In the genomic region with DNA sequence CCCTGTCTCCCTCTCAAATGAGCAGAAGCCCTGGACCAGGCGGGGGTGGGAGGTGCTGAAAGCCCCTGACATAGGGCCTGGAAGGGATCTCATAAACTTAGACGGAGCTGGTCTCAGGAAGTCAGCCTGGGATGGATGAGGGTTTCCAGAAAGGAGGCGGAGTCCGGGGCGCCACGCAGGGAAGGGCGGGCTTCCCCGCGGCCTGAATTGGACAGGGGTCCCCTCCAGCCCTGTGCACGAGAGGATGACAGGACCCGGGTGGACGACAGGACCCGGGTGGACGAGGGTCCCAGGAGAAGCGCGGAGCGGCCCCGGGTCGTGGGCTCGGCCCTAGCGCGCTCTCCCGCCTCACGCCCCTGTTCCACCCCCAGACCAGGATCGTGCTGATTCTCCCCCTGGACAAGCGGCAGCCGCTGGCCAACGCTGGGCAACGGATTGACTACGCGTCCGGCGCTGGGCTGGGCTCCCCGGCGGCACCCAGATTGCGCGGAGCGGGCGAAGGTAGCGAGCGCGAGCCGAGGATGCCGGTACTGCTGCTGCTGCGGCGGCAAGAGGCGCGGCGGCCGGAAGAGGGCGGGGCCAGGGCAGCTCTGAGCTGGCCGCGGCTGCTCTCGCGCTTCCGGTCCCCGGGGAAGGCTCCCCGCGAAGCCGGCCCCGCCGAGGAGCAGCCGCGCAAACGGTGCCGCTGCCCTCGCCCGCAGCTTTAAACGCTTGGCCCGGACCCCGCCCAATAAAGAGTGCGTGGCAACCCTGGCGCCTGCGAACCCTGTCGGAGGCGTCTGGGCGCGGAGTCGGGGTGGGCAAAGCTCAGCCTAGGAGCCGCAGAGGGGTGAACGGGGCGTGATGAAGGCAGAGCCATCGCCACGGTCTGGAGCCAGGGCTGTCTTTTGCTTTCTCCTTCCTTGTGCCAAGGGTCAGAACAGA, we compare ENCODE assay signal across 1 cellular context.
A peak's percentile ranks its signal among the peaks of the same experiment; 100 is the strongest.
TF ChIP-seq lines count a peak whose summit lies in the region.

No MANE protein-coding gene starts in this region.

TF ChIP-seq in HepG2, 621 proteins besides CTCF, POLR2A, EP300 and RAD21 (continued from another document and continues in another):
- TF ChIP-seq, protein P1, sequence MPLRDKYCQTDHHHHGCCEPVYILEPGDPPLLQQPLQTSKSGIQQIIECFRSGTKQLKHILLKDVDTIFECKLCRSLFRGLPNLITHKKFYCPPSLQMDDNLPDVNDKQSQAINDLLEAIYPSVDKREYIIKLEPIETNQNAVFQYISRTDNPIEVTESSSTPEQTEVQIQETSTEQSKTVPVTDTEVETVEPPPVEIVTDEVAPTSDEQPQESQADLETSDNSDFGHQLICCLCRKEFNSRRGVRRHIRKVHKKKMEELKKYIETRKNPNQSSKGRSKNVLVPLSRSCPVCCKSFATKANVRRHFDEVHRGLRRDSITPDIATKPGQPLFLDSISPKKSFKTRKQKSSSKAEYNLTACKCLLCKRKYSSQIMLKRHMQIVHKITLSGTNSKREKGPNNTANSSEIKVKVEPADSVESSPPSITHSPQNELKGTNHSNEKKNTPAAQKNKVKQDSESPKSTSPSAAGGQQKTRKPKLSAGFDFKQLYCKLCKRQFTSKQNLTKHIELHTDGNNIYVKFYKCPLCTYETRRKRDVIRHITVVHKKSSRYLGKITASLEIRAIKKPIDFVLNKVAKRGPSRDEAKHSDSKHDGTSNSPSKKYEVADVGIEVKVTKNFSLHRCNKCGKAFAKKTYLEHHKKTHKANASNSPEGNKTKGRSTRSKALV (CRISPR knock-in tag; IDR thresholded peaks at IDR 0.05), result 0 out of 2 replicates have a peak, but pooled peaks have one; percentile 72
- TF ChIP-seq TBX3 (IDR thresholded peaks at IDR 0.05; ENCODE audit: borderline replicate concordance), result no peak
- TF ChIP-seq ZKSCAN8 (CRISPR knock-in tag; IDR thresholded peaks at IDR 0.05; ENCODE audit: borderline replicate concordance), result peak; percentile 75; the same call in 1 of the 2 replicates
- TF ChIP-seq, protein P2, sequence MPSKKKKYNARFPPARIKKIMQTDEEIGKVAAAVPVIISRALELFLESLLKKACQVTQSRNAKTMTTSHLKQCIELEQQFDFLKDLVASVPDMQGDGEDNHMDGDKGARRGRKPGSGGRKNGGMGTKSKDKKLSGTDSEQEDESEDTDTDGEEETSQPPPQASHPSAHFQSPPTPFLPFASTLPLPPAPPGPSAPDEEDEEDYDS (CRISPR knock-in tag; IDR thresholded peaks at IDR 0.05), result peak; percentile 70
- TF ChIP-seq, protein P3, sequence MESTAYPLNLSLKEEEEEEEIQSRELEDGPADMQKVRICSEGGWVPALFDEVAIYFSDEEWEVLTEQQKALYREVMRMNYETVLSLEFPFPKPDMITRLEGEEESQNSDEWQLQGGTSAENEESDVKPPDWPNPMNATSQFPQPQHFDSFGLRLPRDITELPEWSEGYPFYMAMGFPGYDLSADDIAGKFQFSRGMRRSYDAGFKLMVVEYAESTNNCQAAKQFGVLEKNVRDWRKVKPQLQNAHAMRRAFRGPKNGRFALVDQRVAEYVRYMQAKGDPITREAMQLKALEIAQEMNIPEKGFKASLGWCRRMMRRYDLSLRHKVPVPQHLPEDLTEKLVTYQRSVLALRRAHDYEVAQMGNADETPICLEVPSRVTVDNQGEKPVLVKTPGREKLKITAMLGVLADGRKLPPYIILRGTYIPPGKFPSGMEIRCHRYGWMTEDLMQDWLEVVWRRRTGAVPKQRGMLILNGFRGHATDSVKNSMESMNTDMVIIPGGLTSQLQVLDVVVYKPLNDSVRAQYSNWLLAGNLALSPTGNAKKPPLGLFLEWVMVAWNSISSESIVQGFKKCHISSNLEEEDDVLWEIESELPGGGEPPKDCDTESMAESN (CRISPR knock-in tag; conservative IDR thresholded peaks at IDR 0.05), result peak; percentile 91
- TF ChIP-seq HHEX (CRISPR knock-in tag; IDR thresholded peaks at IDR 0.05), result no peak
- no peak for TF ChIP-seq PAWR (CRISPR knock-in tag; IDR thresholded peaks at IDR 0.05; ENCODE audit: borderline replicate concordance)
- peak; percentile 100 for TF ChIP-seq AGO2 (optimal IDR thresholded peaks at IDR 0.05; ENCODE audit: low read depth, low read length)
- no peak; the same call in 1 of the 2 replicates for TF ChIP-seq SOX5 (CRISPR knock-in tag; IDR thresholded peaks at IDR 0.05; ENCODE audit: borderline replicate concordance)
- TF ChIP-seq KDM3A (CRISPR knock-in tag; IDR thresholded peaks at IDR 0.05; ENCODE audit: low read depth), result peak; percentile 59; the same call in 1 of the 2 replicates
- TF ChIP-seq ATAD3A (CRISPR knock-in tag; IDR thresholded peaks at IDR 0.05), result no peak
- TF ChIP-seq CEBPB (IDR thresholded peaks at IDR 0.05; ENCODE audit: borderline replicate concordance, low read depth, low read length), result no peak
- TF ChIP-seq TGIF2 (CRISPR knock-in tag; IDR thresholded peaks at IDR 0.05), result peak; percentile 67; the same call in 1 of the 2 replicates
- TF ChIP-seq ZNF207 (IDR thresholded peaks at IDR 0.05; ENCODE audit: borderline replicate concordance), result 0 out of 2 replicates have a peak, but pooled peaks have one; percentile 26
- TF ChIP-seq, protein P4, sequence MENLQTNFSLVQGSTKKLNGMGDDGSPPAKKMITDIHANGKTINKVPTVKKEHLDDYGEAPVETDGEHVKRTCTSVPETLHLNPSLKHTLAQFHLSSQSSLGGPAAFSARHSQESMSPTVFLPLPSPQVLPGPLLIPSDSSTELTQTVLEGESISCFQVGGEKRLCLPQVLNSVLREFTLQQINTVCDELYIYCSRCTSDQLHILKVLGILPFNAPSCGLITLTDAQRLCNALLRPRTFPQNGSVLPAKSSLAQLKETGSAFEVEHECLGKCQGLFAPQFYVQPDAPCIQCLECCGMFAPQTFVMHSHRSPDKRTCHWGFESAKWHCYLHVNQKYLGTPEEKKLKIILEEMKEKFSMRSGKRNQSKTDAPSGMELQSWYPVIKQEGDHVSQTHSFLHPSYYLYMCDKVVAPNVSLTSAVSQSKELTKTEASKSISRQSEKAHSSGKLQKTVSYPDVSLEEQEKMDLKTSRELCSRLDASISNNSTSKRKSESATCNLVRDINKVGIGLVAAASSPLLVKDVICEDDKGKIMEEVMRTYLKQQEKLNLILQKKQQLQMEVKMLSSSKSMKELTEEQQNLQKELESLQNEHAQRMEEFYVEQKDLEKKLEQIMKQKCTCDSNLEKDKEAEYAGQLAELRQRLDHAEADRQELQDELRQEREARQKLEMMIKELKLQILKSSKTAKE (CRISPR knock-in tag; IDR thresholded peaks at IDR 0.05; ENCODE audit: borderline replicate concordance), result peak; percentile 42; the same call in 1 of the 2 replicates
- TF ChIP-seq ZFP36 (IDR thresholded peaks at IDR 0.05; ENCODE audit: borderline replicate concordance, low read depth, low read length, partially characterized antibody), result no peak
- peak; percentile 97 for TF ChIP-seq ZNF788 (CRISPR knock-in tag; IDR thresholded peaks at IDR 0.05; ENCODE audit: borderline replicate concordance)
- TF ChIP-seq ZNF607 (CRISPR knock-in tag; IDR thresholded peaks at IDR 0.05; ENCODE audit: borderline replicate concordance), result peak; percentile 41; the same call in 1 of the 2 replicates
- TF ChIP-seq, protein P5, sequence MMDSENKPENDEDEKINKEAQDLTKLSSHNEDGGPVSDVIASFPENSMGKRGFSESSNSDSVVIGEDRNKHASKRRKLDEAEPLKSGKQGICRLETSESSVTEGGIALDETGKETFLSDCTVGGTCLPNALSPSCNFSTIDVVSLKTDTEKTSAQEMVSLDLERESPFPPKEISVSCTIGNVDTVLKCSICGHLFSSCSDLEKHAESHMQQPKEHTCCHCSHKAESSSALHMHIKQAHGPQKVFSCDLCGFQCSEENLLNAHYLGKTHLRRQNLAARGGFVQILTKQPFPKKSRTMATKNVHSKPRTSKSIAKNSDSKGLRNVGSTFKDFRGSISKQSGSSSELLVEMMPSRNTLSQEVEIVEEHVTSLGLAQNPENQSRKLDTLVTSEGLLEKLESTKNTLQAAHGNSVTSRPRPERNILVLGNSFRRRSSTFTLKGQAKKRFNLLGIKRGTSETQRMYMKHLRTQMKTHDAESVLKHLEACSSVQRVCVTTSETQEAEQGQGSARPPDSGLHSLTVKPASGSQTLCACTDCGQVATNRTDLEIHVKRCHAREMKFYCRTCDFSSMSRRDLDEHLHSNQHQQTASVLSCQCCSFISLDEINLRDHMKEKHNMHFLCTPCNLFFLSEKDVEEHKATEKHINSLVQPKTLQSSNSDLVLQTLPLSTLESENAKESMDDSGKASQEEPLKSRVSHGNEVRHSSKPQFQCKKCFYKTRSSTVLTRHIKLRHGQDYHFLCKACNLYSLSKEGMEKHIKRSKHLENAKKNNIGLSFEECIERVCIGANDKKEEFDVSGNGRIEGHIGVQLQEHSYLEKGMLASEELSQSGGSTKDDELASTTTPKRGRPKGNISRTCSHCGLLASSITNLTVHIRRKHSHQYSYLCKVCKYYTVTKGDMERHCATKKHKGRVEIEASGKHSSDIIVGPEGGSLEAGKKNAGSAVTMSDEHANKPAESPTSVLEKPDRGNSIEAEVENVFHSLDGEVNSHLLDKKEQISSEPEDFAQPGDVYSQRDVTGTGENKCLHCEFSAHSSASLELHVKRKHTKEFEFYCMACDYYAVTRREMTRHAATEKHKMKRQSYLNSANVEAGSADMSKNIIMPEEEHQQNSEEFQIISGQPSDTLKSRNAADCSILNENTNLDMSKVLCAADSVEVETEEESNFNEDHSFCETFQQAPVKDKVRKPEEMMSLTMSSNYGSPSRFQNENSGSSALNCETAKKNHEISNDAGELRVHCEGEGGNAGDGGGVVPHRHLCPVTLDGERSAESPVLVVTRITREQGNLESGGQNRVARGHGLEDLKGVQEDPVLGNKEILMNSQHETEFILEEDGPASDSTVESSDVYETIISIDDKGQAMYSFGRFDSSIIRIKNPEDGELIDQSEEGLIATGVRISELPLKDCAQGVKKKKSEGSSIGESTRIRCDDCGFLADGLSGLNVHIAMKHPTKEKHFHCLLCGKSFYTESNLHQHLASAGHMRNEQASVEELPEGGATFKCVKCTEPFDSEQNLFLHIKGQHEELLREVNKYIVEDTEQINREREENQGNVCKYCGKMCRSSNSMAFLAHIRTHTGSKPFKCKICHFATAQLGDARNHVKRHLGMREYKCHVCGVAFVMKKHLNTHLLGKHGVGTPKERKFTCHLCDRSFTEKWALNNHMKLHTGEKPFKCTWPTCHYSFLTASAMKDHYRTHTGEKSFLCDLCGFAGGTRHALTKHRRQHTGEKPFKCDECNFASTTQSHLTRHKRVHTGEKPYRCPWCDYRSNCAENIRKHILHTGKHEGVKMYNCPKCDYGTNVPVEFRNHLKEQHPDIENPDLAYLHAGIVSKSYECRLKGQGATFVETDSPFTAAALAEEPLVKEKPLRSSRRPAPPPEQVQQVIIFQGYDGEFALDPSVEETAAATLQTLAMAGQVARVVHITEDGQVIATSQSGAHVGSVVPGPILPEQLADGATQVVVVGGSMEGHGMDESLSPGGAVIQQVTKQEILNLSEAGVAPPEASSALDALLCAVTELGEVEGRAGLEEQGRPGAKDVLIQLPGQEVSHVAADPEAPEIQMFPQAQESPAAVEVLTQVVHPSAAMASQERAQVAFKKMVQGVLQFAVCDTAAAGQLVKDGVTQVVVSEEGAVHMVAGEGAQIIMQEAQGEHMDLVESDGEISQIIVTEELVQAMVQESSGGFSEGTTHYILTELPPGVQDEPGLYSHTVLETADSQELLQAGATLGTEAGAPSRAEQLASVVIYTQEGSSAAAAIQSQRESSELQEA (CRISPR knock-in tag; IDR thresholded peaks at IDR 0.05; ENCODE audit: not compliant biosample characterization), result peak; percentile 94
- TF ChIP-seq GTF3A (CRISPR knock-in tag; conservative IDR thresholded peaks at IDR 0.05), result no peak
- TF ChIP-seq, protein P6, sequence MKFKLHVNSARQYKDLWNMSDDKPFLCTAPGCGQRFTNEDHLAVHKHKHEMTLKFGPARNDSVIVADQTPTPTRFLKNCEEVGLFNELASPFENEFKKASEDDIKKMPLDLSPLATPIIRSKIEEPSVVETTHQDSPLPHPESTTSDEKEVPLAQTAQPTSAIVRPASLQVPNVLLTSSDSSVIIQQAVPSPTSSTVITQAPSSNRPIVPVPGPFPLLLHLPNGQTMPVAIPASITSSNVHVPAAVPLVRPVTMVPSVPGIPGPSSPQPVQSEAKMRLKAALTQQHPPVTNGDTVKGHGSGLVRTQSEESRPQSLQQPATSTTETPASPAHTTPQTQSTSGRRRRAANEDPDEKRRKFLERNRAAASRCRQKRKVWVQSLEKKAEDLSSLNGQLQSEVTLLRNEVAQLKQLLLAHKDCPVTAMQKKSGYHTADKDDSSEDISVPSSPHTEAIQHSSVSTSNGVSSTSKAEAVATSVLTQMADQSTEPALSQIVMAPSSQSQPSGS (CRISPR knock-in tag; IDR thresholded peaks at IDR 0.05), result peak; percentile 64
- no peak for TF ChIP-seq ZNF839 (CRISPR knock-in tag; IDR thresholded peaks at IDR 0.05; ENCODE audit: borderline replicate concordance)
- TF ChIP-seq, protein P7, sequence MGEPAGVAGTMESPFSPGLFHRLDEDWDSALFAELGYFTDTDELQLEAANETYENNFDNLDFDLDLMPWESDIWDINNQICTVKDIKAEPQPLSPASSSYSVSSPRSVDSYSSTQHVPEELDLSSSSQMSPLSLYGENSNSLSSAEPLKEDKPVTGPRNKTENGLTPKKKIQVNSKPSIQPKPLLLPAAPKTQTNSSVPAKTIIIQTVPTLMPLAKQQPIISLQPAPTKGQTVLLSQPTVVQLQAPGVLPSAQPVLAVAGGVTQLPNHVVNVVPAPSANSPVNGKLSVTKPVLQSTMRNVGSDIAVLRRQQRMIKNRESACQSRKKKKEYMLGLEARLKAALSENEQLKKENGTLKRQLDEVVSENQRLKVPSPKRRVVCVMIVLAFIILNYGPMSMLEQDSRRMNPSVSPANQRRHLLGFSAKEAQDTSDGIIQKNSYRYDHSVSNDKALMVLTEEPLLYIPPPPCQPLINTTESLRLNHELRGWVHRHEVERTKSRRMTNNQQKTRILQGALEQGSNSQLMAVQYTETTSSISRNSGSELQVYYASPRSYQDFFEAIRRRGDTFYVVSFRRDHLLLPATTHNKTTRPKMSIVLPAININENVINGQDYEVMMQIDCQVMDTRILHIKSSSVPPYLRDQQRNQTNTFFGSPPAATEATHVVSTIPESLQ (CRISPR knock-in tag; conservative IDR thresholded peaks at IDR 0.05), result no peak
- TF ChIP-seq, protein P8, sequence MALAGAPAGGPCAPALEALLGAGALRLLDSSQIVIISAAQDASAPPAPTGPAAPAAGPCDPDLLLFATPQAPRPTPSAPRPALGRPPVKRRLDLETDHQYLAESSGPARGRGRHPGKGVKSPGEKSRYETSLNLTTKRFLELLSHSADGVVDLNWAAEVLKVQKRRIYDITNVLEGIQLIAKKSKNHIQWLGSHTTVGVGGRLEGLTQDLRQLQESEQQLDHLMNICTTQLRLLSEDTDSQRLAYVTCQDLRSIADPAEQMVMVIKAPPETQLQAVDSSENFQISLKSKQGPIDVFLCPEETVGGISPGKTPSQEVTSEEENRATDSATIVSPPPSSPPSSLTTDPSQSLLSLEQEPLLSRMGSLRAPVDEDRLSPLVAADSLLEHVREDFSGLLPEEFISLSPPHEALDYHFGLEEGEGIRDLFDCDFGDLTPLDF (CRISPR knock-in tag; IDR thresholded peaks at IDR 0.05), result 0 out of 2 replicates have a peak, but pooled peaks have one; percentile 12
- peak; percentile 77 for TF ChIP-seq RBM39 (IDR thresholded peaks at IDR 0.05; ENCODE audit: low read depth, low read length, poor library complexity, severe bottlenecking)
- no peak for TF ChIP-seq NR2F6 (IDR thresholded peaks at IDR 0.05)
- no peak; the same call in 1 of the 2 replicates for TF ChIP-seq NR2F6 (CRISPR knock-in tag; IDR thresholded peaks at IDR 0.05)
- TF ChIP-seq ZNF263 (CRISPR knock-in tag; IDR thresholded peaks at IDR 0.05), result peak; percentile 13; the same call in 1 of the 2 replicates
- TF ChIP-seq, protein P9, sequence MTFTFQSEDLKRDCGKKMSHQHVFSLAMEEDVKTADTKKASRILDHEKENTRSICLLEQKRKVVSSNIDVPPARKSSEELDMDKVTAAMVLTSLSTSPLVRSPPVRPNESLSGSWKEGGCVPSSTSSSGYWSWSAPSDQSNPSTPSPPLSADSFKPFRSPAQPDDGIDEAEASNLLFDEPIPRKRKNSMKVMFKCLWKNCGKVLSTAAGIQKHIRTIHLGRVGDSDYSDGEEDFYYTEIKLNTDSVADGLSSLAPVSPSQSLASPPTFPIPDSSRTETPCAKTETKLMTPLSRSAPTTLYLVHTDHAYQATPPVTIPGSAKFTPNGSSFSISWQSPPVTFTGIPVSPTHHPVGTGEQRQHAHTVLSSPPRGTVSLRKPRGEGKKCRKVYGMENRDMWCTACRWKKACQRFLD (CRISPR knock-in tag; IDR thresholded peaks at IDR 0.05; ENCODE audit: borderline replicate concordance), result no peak; the same call in 1 of the 2 replicates
